6 cellular contexts compared by ENCODE assay signal in genomic region chr11:4610258-4610935, GRCh38.
DNase-seq lines count a peak whose midpoint lies in the region; ATAC-seq and TF ChIP-seq lines count a peak whose summit lies in the region.

No MANE protein-coding gene starts in this region.

- H3K36me3 ChIP-seq in neutrophil: no peaks in the 10 kb centered on the region

- H3K4me3 ChIP-seq in HL-60 (replicated peaks; ENCODE audit: insufficient read depth, low read length): 0 out of 2 replicates have a peak overlapping the region, but pooled peaks have one; percentile 2
- peak overlapping the region; percentile 19; the same call in 1 of the 2 replicates for H3K4me3 ChIP-seq in WI38 (ENCODE audit: low read depth, low read length)
- H3K4me3 ChIP-seq in neutrophil (ENCODE audit: low read depth in 1 of 2, low read length in 1 of 2): peak overlapping the region in 1 of 2 experiments; percentile 0

- TF ChIP-seq CTCF in HL-60 (IDR thresholded peaks at IDR 0.05; ENCODE audit: insufficient read depth, low read length): no peak
- TF ChIP-seq CTCF in WI38 (IDR thresholded peaks at IDR 0.05; ENCODE audit: low read depth, low read length): no peak
- no peak for TF ChIP-seq CTCF in neutrophil (IDR thresholded peaks at IDR 0.05)

- DNase-seq in HL-60 (ENCODE audit: low read depth in 1 of 2, low spot score in 1 of 2) (peak in 1 of 2 experiments; percentile 5), DMS 273 (lab: John Stamatoyannopoulos, UW; ENCODE audit: unreplicated experiment) (no peak), HK-2 (ENCODE audit: unreplicated experiment) (no peak)

- no peak for ATAC-seq in HG03354 (IDR thresholded peaks at IDR 0.05; ENCODE audit: poor library complexity, severe bottlenecking, unreplicated experiment)

- no peaks in the 10 kb centered on the region for H3K27me3 ChIP-seq in HL-60 (ENCODE audit: insufficient read depth, poor library complexity, severe bottlenecking)
- peaks cover 4% of the 10 kb centered on the region for H3K27me3 ChIP-seq in neutrophil

- H3K4me1 ChIP-seq in neutrophil (ENCODE audit: control insufficient read depth in 1 of 2, insufficient read depth in 1 of 2, low read depth in 1 of 2, low read length in 1 of 2): peaks cover 15 to 31% of the 10 kb centered on the region in 2 experiments

- H3K27ac ChIP-seq in HL-60 (replicated peaks) (no peak overlapping the region), neutrophil (peak overlapping the region; percentile 35)

- no peaks in the 10 kb centered on the region for H3K9me3 ChIP-seq in neutrophil
